3 cellular contexts compared by ENCODE assay signal in genomic region chr3:10651506-10651905, GRCh38.
TF ChIP-seq lines count a peak whose summit lies in the region.

No MANE protein-coding gene starts in this region.

TF ChIP-seq in HEK293, 187 proteins besides CTCF, POLR2A, EP300 and RAD21:
- no peak for TF ChIP-seq ZNF214 (tag by site-specific recombination; IDR thresholded peaks at IDR 0.05; ENCODE audit: borderline replicate concordance)
- TF ChIP-seq ZNF629 (tag by site-specific recombination; IDR thresholded peaks at IDR 0.05): no peak
- no peak for TF ChIP-seq ZNF518A (tag by site-specific recombination; conservative IDR thresholded peaks at IDR 0.05; ENCODE audit: low read depth)
- TF ChIP-seq ZNF366 (tag by site-specific recombination; conservative IDR thresholded peaks at IDR 0.05): peak; percentile 59
- TF ChIP-seq PRDM4 (tag by site-specific recombination; IDR thresholded peaks at IDR 0.05): no peak
- no peak for TF ChIP-seq ZNF555 (tag by site-specific recombination; conservative IDR thresholded peaks at IDR 0.05)

TF ChIP-seq in IMR-90, 13 proteins besides CTCF, POLR2A, EP300 and RAD21:
- TF ChIP-seq FOS (IDR thresholded peaks at IDR 0.05; ENCODE audit: low read depth, low read length): no peak
- TF ChIP-seq BHLHE40 (IDR thresholded peaks at IDR 0.05; ENCODE audit: low read depth, low read length): no peak
TF ChIP-seq in IMR-90: peak in this region for 0.

TF ChIP-seq in K562, 482 proteins besides CTCF, POLR2A, EP300 and RAD21:
- TF ChIP-seq FUS (optimal IDR thresholded peaks at IDR 0.05; ENCODE audit: low read depth, low read length): no peak
- TF ChIP-seq FOXM1 (IDR thresholded peaks at IDR 0.05; ENCODE audit: low read depth): no peak
- no peak for TF ChIP-seq FOXM1 (CRISPR knock-in tag; IDR thresholded peaks at IDR 0.05; ENCODE audit: low read depth)
- TF ChIP-seq PHF21A (IDR thresholded peaks at IDR 0.05; ENCODE audit: borderline replicate concordance, low read depth): no peak
- no peak for TF ChIP-seq DPF2 (IDR thresholded peaks at IDR 0.05)
- no peak for TF ChIP-seq ZMIZ1 (IDR thresholded peaks at IDR 0.05; ENCODE audit: low read depth in 2 of 2, low read length in 2 of 2)
- TF ChIP-seq SMARCC2 (IDR thresholded peaks at IDR 0.05; ENCODE audit: low read depth): no peak
- peak; percentile 19; the same call in 1 of the 2 replicates for TF ChIP-seq OTX1 (CRISPR knock-in tag; IDR thresholded peaks at IDR 0.05)
